In genomic region chr9:75142208-75142607, GRCh38 we compare ENCODE assay signal across 16 cellular contexts. TPM values are rescaled to one million over a fixed set of nuclear protein-coding genes. Genes with fewer than 3 reads are reported as not detected.
A peak's percentile ranks its signal among the peaks of the same experiment; 100 is the strongest.
DNase-seq lines count a peak whose midpoint lies in the region; ATAC-seq and TF ChIP-seq lines count a peak whose summit lies in the region.
"Had no signal": no experiment of that assay in that cellular context is flagged by ENCODE, and none has a peak within 500 bp of the region (broad histone marks: within the 10 kb centered on the region; RNA-seq: fewer than 3 reads in every experiment).

No MANE protein-coding gene starts in this region.

- no peaks in the 10 kb centered on the region for H3K27me3 Mint-ChIP-seq in activated B cell treated with CpG ODN at 0.5 μM for 24 hours
- no peaks in the 10 kb centered on the region for H3K27me3 Mint-ChIP-seq in natural killer cell treated with Interleukin-12 subunit alpha and Interleukin-12 subunit beta and Interleukin-15 and Interleukin-18, amount 100 ng/mL, for 72 hours
- H3K27me3 Mint-ChIP-seq: naive B cell had no signal

- 78 to 81% methylated on average over 2 of the region's 2 CpGs for WGBS in thyroid gland, 2 donors

- POLR2A ChIA-PET in activated B cell treated with CpG ODN at 0.5 μM for 24 hours (lab: Charles Lee): no interaction called here

- no peaks in the 10 kb centered on the region for H3K4me1 ChIP-seq in thyroid gland

- DNase-seq in SIG-M5 treated with dmso at 0.1 percent for 504 hours (lab: John Stamatoyannopoulos, UW; ENCODE audit: unreplicated experiment) (peak; percentile 6), SIG-M5 (lab: John Stamatoyannopoulos, UW) (no peak), KBM-7 (peak; percentile 82), activated B cell treated with CpG ODN at 0.5 μM for 24 hours (no peak), thyroid gland (no peak), globus pallidus (ENCODE audit: low spot score) (no peak)
- no peak for DNase-seq in natural killer cell treated with Interleukin-12 subunit alpha and Interleukin-12 subunit beta and Interleukin-15 and Interleukin-18, amount 100 ng/mL, for 72 hours (ENCODE audit: low spot score)
- DNase-seq in NK-92 treated with Interleukin-12 subunit alpha and Interleukin-12 subunit beta, amount 100 ng/mL, for 24 hours (lab: John Stamatoyannopoulos, UW): no peak
- DNase-seq: foreskin fibroblast, IMR-90, naive B cell, NCI-H2081 treated with DMSO at 0.1 percent for 48 hours, Peyer's patch, WERI-Rb-1 had no signal

- peak overlapping the region; percentile 46 for H3K27ac Mint-ChIP-seq in activated B cell treated with CpG ODN at 0.5 μM for 24 hours
- peak overlapping the region; percentile 86 for H3K27ac Mint-ChIP-seq in natural killer cell treated with Interleukin-12 subunit alpha and Interleukin-12 subunit beta and Interleukin-15 and Interleukin-18, amount 100 ng/mL, for 72 hours

- ATAC-seq in activated B cell treated with CpG ODN at 0.5 μM for 24 hours (ENCODE audit: low read depth): no peak
- peak; percentile 85 to 86 for ATAC-seq in natural killer cell treated with Interleukin-12 subunit alpha and Interleukin-12 subunit beta and Interleukin-15 and Interleukin-18, amount 100 ng/mL, for 72 hours

- no peaks in the 10 kb centered on the region for H3K9me3 ChIP-seq in thyroid gland
- H3K9me3 ChIP-seq: Peyer's patch had no signal

- intact Hi-C loops in activated B cell treated with CpG ODN at 0.5 μM for 24 hours (cut with micrococcal nuclease) (no loop called here), thyroid gland (cut with DNase I) (no loop called here)

- CTCF ChIA-PET in activated B cell treated with CpG ODN at 0.5 μM for 24 hours (lab: Charles Lee): no interaction called here

- H3K9me3 Mint-ChIP-seq in activated B cell treated with CpG ODN at 0.5 μM for 24 hours: peaks cover 11% of the 10 kb centered on the region
- H3K9me3 Mint-ChIP-seq in natural killer cell treated with Interleukin-12 subunit alpha and Interleukin-12 subunit beta and Interleukin-15 and Interleukin-18, amount 100 ng/mL, for 72 hours: peaks cover 16% of the 10 kb centered on the region

- H3K27ac ChIP-seq in thyroid gland: no peak overlapping the region
- H3K27ac ChIP-seq: 22Rv1, coronary artery, WERI-Rb-1 had no signal

- no peak overlapping the region for H3K4me3 ChIP-seq in thyroid gland (replicated peaks in 1 of 3)
- H3K4me3 ChIP-seq: coronary artery, Peyer's patch had no signal

- in situ Hi-C loops in KBM-7 (cut with MboI; ENCODE audit: low pct_unique_long_range_greater_than_20kb, low sequenced_read_pairs): no loop called here

- peaks cover 84% of the 10 kb centered on the region for H3K36me3 Mint-ChIP-seq in activated B cell treated with CpG ODN at 0.5 μM for 24 hours (ENCODE audit: low read depth)
- peaks cover 59% of the 10 kb centered on the region for H3K36me3 Mint-ChIP-seq in natural killer cell treated with Interleukin-12 subunit alpha and Interleukin-12 subunit beta and Interleukin-15 and Interleukin-18, amount 100 ng/mL, for 72 hours

- no peak for TF ChIP-seq POLR2A in thyroid gland (IDR thresholded peaks at IDR 0.05)

- H3K4me3 Mint-ChIP-seq in activated B cell treated with CpG ODN at 0.5 μM for 24 hours: no peak overlapping the region
- H3K4me3 Mint-ChIP-seq in natural killer cell treated with Interleukin-12 subunit alpha and Interleukin-12 subunit beta and Interleukin-15 and Interleukin-18, amount 100 ng/mL, for 72 hours: peak overlapping the region; percentile 71
- H3K4me3 Mint-ChIP-seq: naive B cell had no signal

- no peak for TF ChIP-seq CTCF in activated B cell treated with CpG ODN at 0.5 μM for 24 hours (IDR thresholded peaks at IDR 0.05)
- TF ChIP-seq CTCF in thyroid gland (IDR thresholded peaks at IDR 0.05): no peak

- H3K27me3 ChIP-seq in thyroid gland: no peaks in the 10 kb centered on the region
- H3K27me3 ChIP-seq: Peyer's patch had no signal

- peaks cover 11% of the 10 kb centered on the region for H3K4me1 Mint-ChIP-seq in activated B cell treated with CpG ODN at 0.5 μM for 24 hours
- peaks cover 60 to 76% of the 10 kb centered on the region in 2 donors for H3K4me1 Mint-ChIP-seq in natural killer cell treated with Interleukin-12 subunit alpha and Interleukin-12 subunit beta and Interleukin-15 and Interleukin-18, amount 100 ng/mL, for 72 hours (ENCODE audit: low read depth in 2 of 2)

- H3K36me3 ChIP-seq in thyroid gland: peaks cover 13 to 17% of the 10 kb centered on the region in 2 donors
- H3K36me3 ChIP-seq: WERI-Rb-1 had no signal

RNA-seq across cellular contexts. Expression of gene OSTF1, which starts 53.9 kb away (rescaled TPM):
- 59.7 and 60.1 TPM in 2 replicates for total RNA-seq in activated B cell treated with CpG ODN at 0.5 μM for 24 hours
- 100 to 1,000 TPM; 144 to 184 TPM for total RNA-seq in natural killer cell treated with Interleukin-12 subunit alpha and Interleukin-12 subunit beta and Interleukin-15 and Interleukin-18, amount 100 ng/mL, for 72 hours
- 10 to 100 TPM; 34.7 to 36.6 (median 35.6) TPM for total RNA-seq in thyroid gland

RNA-seq across cellular contexts. Expression of gene NMRK1, which starts 54.3 kb away (rescaled TPM):
- total RNA-seq in activated B cell treated with CpG ODN at 0.5 μM for 24 hours: 6.5 and 8.8 TPM in 2 replicates
- 10 to 100 TPM; 24.0 to 27.2 TPM for total RNA-seq in natural killer cell treated with Interleukin-12 subunit alpha and Interleukin-12 subunit beta and Interleukin-15 and Interleukin-18, amount 100 ng/mL, for 72 hours
- total RNA-seq in thyroid gland: 10 to 100 TPM; 20.8 to 53.8 (median 28.1) TPM

Comparison
In these comparisons a context has a peak if more than half of its experiments do, and no peak if none do; other contexts are left out.
1. DNase-seq: peak in SIG-M5 treated with dmso at 0.1 percent for 504 hours (single experiment) and KBM-7 (single experiment); none in SIG-M5 (single experiment), activated B cell treated with CpG ODN at 0.5 μM for 24 hours (single experiment), natural killer cell treated with Interleukin-12 subunit alpha and Interleukin-12 subunit beta and Interleukin-15 and Interleukin-18, amount 100 ng/mL, for 72 hours (single experiment), thyroid gland (0 of 2), NK-92 treated with Interleukin-12 subunit alpha and Interleukin-12 subunit beta, amount 100 ng/mL, for 24 hours (single experiment) and globus pallidus (single experiment).